Comparison of ENCODE assay signal across 8 cellular contexts in the genomic region with DNA sequence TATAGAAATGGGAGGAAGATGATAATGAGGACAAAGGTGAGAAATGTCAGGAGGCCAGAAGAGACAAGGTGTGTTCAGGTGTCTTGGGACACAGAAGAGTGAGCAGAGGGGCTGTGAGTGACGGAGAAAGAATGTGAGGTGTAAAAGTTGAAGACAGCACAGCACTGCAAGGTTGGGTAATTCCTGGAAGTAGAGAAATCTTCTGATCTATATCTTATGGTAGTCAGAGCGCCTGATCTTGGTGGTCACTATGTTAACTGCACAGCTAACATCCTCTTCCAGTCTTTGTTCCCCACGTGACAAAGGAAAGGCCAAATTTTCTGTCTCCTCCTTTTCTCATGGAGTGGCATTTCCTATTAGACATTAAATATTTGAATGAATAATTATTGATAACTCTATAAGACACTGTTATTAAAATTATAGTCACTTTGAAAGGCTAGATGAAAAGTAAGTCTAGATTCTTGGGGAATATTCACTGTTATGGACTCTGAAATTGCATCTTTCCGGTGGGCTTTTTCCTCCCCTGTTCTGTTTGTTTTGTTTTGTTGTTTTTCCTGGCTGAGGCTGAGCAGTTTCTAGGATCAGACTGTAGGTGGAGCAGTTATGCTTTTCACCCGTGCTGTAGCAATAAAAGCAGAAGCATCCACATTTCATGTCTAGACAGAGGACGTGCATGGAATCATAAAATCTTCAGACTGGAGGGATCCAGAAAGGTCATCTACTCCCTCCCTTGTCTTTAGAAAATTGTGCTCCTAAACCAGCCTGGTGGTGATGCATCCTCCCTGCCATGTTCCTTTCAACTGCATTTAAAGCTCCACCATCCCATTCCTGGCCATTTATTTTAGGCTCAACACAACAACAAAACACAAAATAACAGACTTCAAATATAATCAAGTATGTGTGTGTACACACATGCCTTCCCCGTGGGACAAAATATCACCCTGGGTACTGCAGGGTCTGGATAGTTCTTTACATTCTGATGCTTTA. TPM values are rescaled to one million over a fixed set of nuclear protein-coding genes. Genes with fewer than 3 reads are reported as not detected.
DNase-seq lines count a peak whose midpoint lies in the region; ATAC-seq, FAIRE-seq and TF ChIP-seq lines count a peak whose summit lies in the region.

No MANE protein-coding gene starts in this region.

- POLR2A ChIA-PET in HEK293T (lab: Yijun Ruan, JAX), result no interaction called here

- peaks cover 12% of the 10 kb centered on the region for H3K27me3 ChIP-seq in astrocyte (ENCODE audit: insufficient read depth, low read length)

- CTCF ChIA-PET in HEK293T (lab: Yijun Ruan, JAX), result interaction anchor here (0.6 to 1.1 kb wide), 4 partner anchors 20 to 1692 kb away, joined by 3 read pairs; no protein-coding TSS in a partner anchor

- no peaks in the 10 kb centered on the region for H3K9me3 Mint-ChIP-seq in astrocyte (ENCODE audit: unreplicated experiment)

- H3K4me3 Mint-ChIP-seq in astrocyte (ENCODE audit: unreplicated experiment), result no peak overlapping the region

- no peak overlapping the region for H3K27ac Mint-ChIP-seq in astrocyte (ENCODE audit: unreplicated experiment)

- peak; percentile 57 for DNase-seq in NCI-H2171 treated with DMSO at 0.1 percent for 48 hours (lab: John Stamatoyannopoulos, UW)
- DNase-seq in NCI-H2171 (lab: John Stamatoyannopoulos, UW), result no peak
- DNase-seq in HEK293T (ENCODE audit: extremely low spot score), result peak; percentile 63
- peak; percentile 89 for DNase-seq in NCI-H526 treated with DMSO at 0.1 percent for 48 hours (lab: John Stamatoyannopoulos, UW)
- peak; percentile 41 for DNase-seq in astrocyte (ENCODE audit: low read depth)
- DNase-seq in hepatic stellate cell (ENCODE audit: low spot score), result peak; percentile 32
- peak; percentile 25 for DNase-seq in skeletal muscle cell (ENCODE audit: low read depth)

- peak; percentile 90 for TF ChIP-seq CTCF in astrocyte (IDR thresholded peaks at IDR 0.05; ENCODE audit: insufficient read depth, low read depth, low read length)

- no peak for FAIRE-seq in astrocyte (lab: Jason Lieb, UNC)

- H4K20me1 ChIP-seq in astrocyte (ENCODE audit: insufficient read depth, low read length), result no peaks in the 10 kb centered on the region

- H3K36me3 ChIP-seq in astrocyte (ENCODE audit: insufficient read depth, low read length), result no peaks in the 10 kb centered on the region

- H3K79me2 ChIP-seq in astrocyte (ENCODE audit: insufficient read depth, low read length), result no peaks in the 10 kb centered on the region

- peaks cover 8% of the 10 kb centered on the region for H3K27me3 Mint-ChIP-seq in astrocyte (ENCODE audit: low read depth, unreplicated experiment)

- ATAC-seq in GM18520 (IDR thresholded peaks at IDR 0.05; ENCODE audit: unreplicated experiment), result no peak

- no peak overlapping the region for H2AFZ ChIP-seq in astrocyte (ENCODE audit: low read depth, low read length)

- no peak overlapping the region for H3K4me2 ChIP-seq in astrocyte (ENCODE audit: low read length)

- H3K4me3 ChIP-seq in astrocyte (ENCODE audit: insufficient read depth, low read depth, low read length) (no peak overlapping the region), skeletal muscle cell (ENCODE audit: low read depth, low read length) (no peak overlapping the region)

- no peaks in the 10 kb centered on the region for H3K9me3 ChIP-seq in astrocyte (ENCODE audit: insufficient read depth, low read depth, low read length)

- no peaks in the 10 kb centered on the region for H3K4me1 ChIP-seq in astrocyte (ENCODE audit: insufficient read depth, low read length)

- H3K36me3 Mint-ChIP-seq in astrocyte (ENCODE audit: low read depth, unreplicated experiment), result no peaks in the 10 kb centered on the region

- no peak overlapping the region for H3K9ac ChIP-seq in astrocyte (ENCODE audit: low read length)

- no peaks in the 10 kb centered on the region for H3K4me1 Mint-ChIP-seq in astrocyte (ENCODE audit: low read depth, unreplicated experiment)

- no peak overlapping the region for H3K27ac ChIP-seq in astrocyte (ENCODE audit: low read depth, low read length)

TF ChIP-seq in HEK293T, 16 proteins besides CTCF, POLR2A, EP300 and RAD21:
- TF ChIP-seq L3MBTL2 (conservative IDR thresholded peaks at IDR 0.05) (no peak), HDGF (IDR thresholded peaks at IDR 0.05; ENCODE audit: borderline replicate concordance) (no peak), TARDBP (IDR thresholded peaks at IDR 0.05) (no peak), ARNT (IDR thresholded peaks at IDR 0.05) (no peak), PKNOX1 (IDR thresholded peaks at IDR 0.05) (no peak), CTBP1 (IDR thresholded peaks at IDR 0.05; ENCODE audit: borderline replicate concordance) (no peak), FOXM1 (IDR thresholded peaks at IDR 0.05; ENCODE audit: borderline replicate concordance) (no peak), SUZ12 (IDR thresholded peaks at IDR 0.05) (no peak), FOXA1 (IDR thresholded peaks at IDR 0.05) (no peak), NFRKB (IDR thresholded peaks at IDR 0.05) (no peak), ZNF384 (IDR thresholded peaks at IDR 0.05) (no peak), ELF4 (IDR thresholded peaks at IDR 0.05) (no peak), SP1 (IDR thresholded peaks at IDR 0.05) (no peak), LEF1 (IDR thresholded peaks at IDR 0.05; ENCODE audit: borderline replicate concordance) (no peak), BHLHE40 (IDR thresholded peaks at IDR 0.05; ENCODE audit: borderline replicate concordance) (no peak)

RNA-seq across cellular contexts. Expression of gene SC5D, which starts 26.6 kb away (rescaled TPM):
- 68.3 and 81.8 TPM in 2 replicates for total RNA-seq in astrocyte
